In the genomic region with DNA sequence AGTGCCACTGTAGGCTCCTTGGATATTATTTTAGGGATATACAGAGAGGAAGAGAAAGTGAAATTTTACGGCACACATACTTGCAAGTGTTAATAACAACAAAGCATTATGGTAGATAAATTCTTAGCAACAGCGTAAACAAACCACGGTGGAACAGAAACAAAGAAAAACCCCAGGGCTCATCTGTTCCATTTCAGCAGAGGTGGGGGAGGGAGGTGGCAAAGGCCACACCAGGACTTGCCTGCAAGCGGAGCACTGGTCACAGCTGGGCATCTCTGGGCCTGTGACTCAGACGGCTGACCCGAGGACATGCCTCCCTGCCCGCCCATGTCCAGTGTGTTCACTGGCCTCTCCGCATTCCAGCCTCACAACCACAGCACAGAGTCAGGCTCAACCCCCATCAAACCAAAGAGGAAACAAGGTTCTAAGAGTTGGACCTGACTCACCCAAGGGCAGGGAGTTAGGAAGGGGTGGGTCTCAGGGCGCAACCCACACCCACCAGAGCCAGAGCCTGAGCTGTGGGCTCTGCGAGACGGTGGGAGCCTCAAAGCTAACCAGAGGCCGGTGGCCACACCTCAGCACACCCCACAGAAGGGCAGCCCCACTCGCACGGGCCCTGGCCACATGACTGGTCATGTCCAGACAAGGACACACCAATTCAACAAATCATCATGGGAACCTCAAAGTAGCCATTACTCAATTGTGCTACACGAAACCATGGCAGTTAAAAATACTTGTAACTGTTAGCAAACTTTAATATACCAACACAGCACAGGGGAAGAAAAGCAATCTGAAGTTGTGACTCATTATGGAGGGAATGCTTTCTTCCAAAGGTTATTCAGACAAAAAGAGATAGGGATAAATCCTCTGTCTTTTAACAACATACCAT, we compare ENCODE assay signal across 8 cellular contexts. TPM values are rescaled to one million over a fixed set of nuclear protein-coding genes. Genes with fewer than 3 reads are reported as not detected.
DNase-seq lines count a peak whose midpoint lies in the region; ATAC-seq and TF ChIP-seq lines count a peak whose summit lies in the region.

No MANE protein-coding gene starts in this region.

- peaks cover 89% of the 10 kb centered on the region for H3K79me2 ChIP-seq in MM.1S (ENCODE audit: low read length)

- CTCF ChIA-PET in activated CD4-positive, alpha-beta T cell treated with anti-CD3 and anti-CD28 coated beads, Interleukin-2, amount 10 ng/mL, durations not matched to agents 7 days and 5 days (lab: Charles Lee): interaction anchor here (1.1 to 1.4 kb wide), 2 partner anchors 43 to 45 kb away, joined by 3 to 4 read pairs; no protein-coding TSS in a partner anchor

- H3K27ac ChIP-seq in MM.1S (ENCODE audit: low read length): peak overlapping the region; percentile 66
- peak overlapping the region in 46 of 59 donors; percentile 0 to 86 (median 58) for H3K27ac ChIP-seq in dorsolateral prefrontal cortex

- peak overlapping the region; percentile 87 for H3K4me3 Mint-ChIP-seq in activated CD4-positive, alpha-beta T cell treated with anti-CD3 and anti-CD28 coated beads, Interleukin-2, amount 10 ng/mL, durations not matched to agents 7 days and 5 days

- H3K4me2 ChIP-seq in MM.1S (ENCODE audit: low read depth, low read length): peak overlapping the region; percentile 65

- no peaks in the 10 kb centered on the region for H3K9me2 ChIP-seq in MM.1S (replicated peaks; ENCODE audit: insufficient read depth, low read length)

- peak; percentile 92 for ATAC-seq in GM18502 (IDR thresholded peaks at IDR 0.05; ENCODE audit: poor library complexity, unreplicated experiment)

- H3K4me3 ChIP-seq in HFF-Myc (replicated peaks; ENCODE audit: low read depth, low read length) (peak overlapping the region; percentile 30), MM.1S (ENCODE audit: low read length) (peak overlapping the region; percentile 43), dorsolateral prefrontal cortex (peak overlapping the region in 28 of 59 donors; percentile 0 to 42 (median 18))

- H3K4me1 ChIP-seq in MM.1S (ENCODE audit: low read length): peaks cover 11% of the 10 kb centered on the region

- H3K9me3 Mint-ChIP-seq in activated CD4-positive, alpha-beta T cell treated with anti-CD3 and anti-CD28 coated beads, Interleukin-2, amount 10 ng/mL, durations not matched to agents 7 days and 5 days: no peaks in the 10 kb centered on the region

- peak overlapping the region; percentile 62 for H3K9ac ChIP-seq in MM.1S (ENCODE audit: low read length)

- peaks cover 94% of the 10 kb centered on the region for H3K4me1 Mint-ChIP-seq in activated CD4-positive, alpha-beta T cell treated with anti-CD3 and anti-CD28 coated beads, Interleukin-2, amount 10 ng/mL, durations not matched to agents 7 days and 5 days

- H3K27ac Mint-ChIP-seq in activated CD4-positive, alpha-beta T cell treated with anti-CD3 and anti-CD28 coated beads, Interleukin-2, amount 10 ng/mL, durations not matched to agents 7 days and 5 days: peak overlapping the region; percentile 91

- H3K9me3 ChIP-seq in MM.1S (replicated peaks; ENCODE audit: insufficient read depth, low read length): no peaks in the 10 kb centered on the region

- no peaks in the 10 kb centered on the region for H3K36me3 ChIP-seq in MM.1S (replicated peaks; ENCODE audit: insufficient read depth, low read length)

- peaks cover 44% of the 10 kb centered on the region for H3K36me3 Mint-ChIP-seq in activated CD4-positive, alpha-beta T cell treated with anti-CD3 and anti-CD28 coated beads, Interleukin-2, amount 10 ng/mL, durations not matched to agents 7 days and 5 days (ENCODE audit: low read depth)

- DNase-seq in HFF-Myc (ENCODE audit: extremely low read depth, low read depth) (peak; percentile 91), MM.1S (peak; percentile 86), dorsolateral prefrontal cortex (peak in 9 of 10 donors; percentile 42 to 80 (median 58)), lung microvascular endothelial cell (ENCODE audit: low read depth in 2 of 2) (peak; percentile 98 to 99), DMS79 (lab: John Stamatoyannopoulos, UW) (no peak)
- peak; percentile 89 for DNase-seq in activated CD4-positive, alpha-beta T cell treated with anti-CD3 and anti-CD28 coated beads, Interleukin-2, amount 10 ng/mL, durations not matched to agents 7 days and 5 days
- DNase-seq in stimulated activated CD8-positive, alpha-beta memory T cell treated with anti-CD3 and anti-CD28 coated beads, Interleukin-12 subunit alpha, Interleukin-12 subunit beta, amount 100 ng/mL, for 1 hour (ENCODE audit: low read depth): peak; percentile 64

- no peak for TF ChIP-seq CTCF in HFF-Myc (IDR thresholded peaks at IDR 0.05; ENCODE audit: low read depth, low read length, missing control alignments)
- TF ChIP-seq CTCF in MM.1S (IDR thresholded peaks at IDR 0.05; ENCODE audit: low read length): peak; percentile 14; the same call in 1 of the 2 replicates
- peak in 5 of 56 donors; percentile 3 to 20 (median 9) for TF ChIP-seq CTCF in dorsolateral prefrontal cortex (IDR thresholded peaks at IDR 0.05 in 54 of 56, conservative IDR thresholded peaks at IDR 0.05 in 2 of 56; ENCODE audit: low read depth in 1 of 56, partially characterized antibody in 56 of 56)

- no peak overlapping the region for H2AFZ ChIP-seq in MM.1S (ENCODE audit: low read length)

- intact Hi-C loops in dorsolateral prefrontal cortex (cut with DNase I): no loop called here

- H4K20me1 ChIP-seq in MM.1S (ENCODE audit: insufficient read depth, low read length): no peaks in the 10 kb centered on the region

- H3F3A ChIP-seq in MM.1S (ENCODE audit: insufficient read depth, low read length): no peaks in the 10 kb centered on the region

- H3K27me3 ChIP-seq in MM.1S (replicated peaks; ENCODE audit: insufficient read depth, low read length) (no peaks in the 10 kb centered on the region), dorsolateral prefrontal cortex (no peaks in the 10 kb centered on the region)

- H3K27me3 Mint-ChIP-seq in activated CD4-positive, alpha-beta T cell treated with anti-CD3 and anti-CD28 coated beads, Interleukin-2, amount 10 ng/mL, durations not matched to agents 7 days and 5 days: no peaks in the 10 kb centered on the region

- POLR2A ChIA-PET in activated CD4-positive, alpha-beta T cell treated with anti-CD3 and anti-CD28 coated beads, Interleukin-2, amount 10 ng/mL, durations not matched to agents 7 days and 5 days (lab: Charles Lee): no interaction called here

RNA-seq across cellular contexts. Expression of a gene that starts 10.7 kb away (rescaled TPM):
- 100 to 1,000 TPM; 116 to 124 TPM for total RNA-seq in activated CD4-positive, alpha-beta T cell treated with anti-CD3 and anti-CD28 coated beads, Interleukin-2, amount 10 ng/mL, durations not matched to agents 7 days and 5 days
- total RNA-seq in dorsolateral prefrontal cortex: 10 to 100 TPM; 40.3 to 83.9 (median 56.3) TPM
- 32.9 and 42.7 TPM in 2 replicates for total RNA-seq in lung microvascular endothelial cell

RNA-seq across cellular contexts. Expression of a gene that starts 37.8 kb away (rescaled TPM):
- 10 to 100 TPM; 10.6 to 13.2 TPM for total RNA-seq in activated CD4-positive, alpha-beta T cell treated with anti-CD3 and anti-CD28 coated beads, Interleukin-2, amount 10 ng/mL, durations not matched to agents 7 days and 5 days
- total RNA-seq in dorsolateral prefrontal cortex (10 to 100 TPM; 28.1 to 78.3 (median 47.5) TPM), lung microvascular endothelial cell (2.6 and 4.0 TPM in 2 replicates)
